9 cellular contexts compared by ENCODE assay signal in genomic region chr2:3282056-3282998, GRCh38.
A peak's percentile ranks its signal among the peaks of the same experiment; 100 is the strongest.
DNase-seq lines count a peak whose midpoint lies in the region; ATAC-seq and TF ChIP-seq lines count a peak whose summit lies in the region.
"Had no signal": no experiment of that assay in that cellular context is flagged by ENCODE, and none has a peak within 500 bp of the region (broad histone marks: within the 10 kb centered on the region; RNA-seq: fewer than 3 reads in every experiment).

No MANE protein-coding gene starts in this region.

- H3K9me3 Mint-ChIP-seq in activated CD4-positive, alpha-beta T cell treated with anti-CD3 and anti-CD28 coated beads for 36 hours (ENCODE audit: low read depth): peaks cover 1% of the 10 kb centered on the region

- ATAC-seq in left cardiac atrium (peak; percentile 95 to 96), HG03460 (IDR thresholded peaks at IDR 0.05; ENCODE audit: unreplicated experiment) (no peak)
- ATAC-seq in activated CD4-positive, alpha-beta T cell treated with anti-CD3 and anti-CD28 coated beads for 36 hours: no peak
- ATAC-seq: Panc1 had no signal

- peaks cover 0 to 3% (median 0%) of the 10 kb centered on the region in 8 donors for H3K9me3 ChIP-seq in spleen

- H3K4me1 ChIP-seq in spleen: peaks cover 0 to 18% (median 0%) of the 10 kb centered on the region in 6 donors

- DNase-seq in NCI-H1105 treated with DMSO at 0.1 percent for 48 hours (lab: John Stamatoyannopoulos, UW): peak; percentile 93
- DNase-seq in SHP77 treated with DMSO at 0.1 percent for 48 hours (lab: John Stamatoyannopoulos, UW): peak; percentile 91
- DNase-seq in left cardiac atrium: peak; percentile 47
- peak; percentile 71 for DNase-seq in spleen
- no peak for DNase-seq in mucosa of gallbladder (ENCODE audit: low spot score)
- no peak for DNase-seq in activated CD4-positive, alpha-beta T cell treated with anti-CD3 and anti-CD28 coated beads for 36 hours
- no peak for DNase-seq in DMS114 treated with DMSO at 0.1 percent for 48 hours (lab: John Stamatoyannopoulos, UW; ENCODE audit: unreplicated experiment)

- no peak overlapping the region for H3K4me3 Mint-ChIP-seq in activated CD4-positive, alpha-beta T cell treated with anti-CD3 and anti-CD28 coated beads for 36 hours

- no peak overlapping the region for H3K27ac ChIP-seq in spleen

- WGBS in spleen, 5 donors: 86 to 93% (median 89%) methylated on average over 26 to 36 of the region's 36 CpGs

- H3K27me3 Mint-ChIP-seq in activated CD4-positive, alpha-beta T cell treated with anti-CD3 and anti-CD28 coated beads for 36 hours: no peaks in the 10 kb centered on the region

- peaks cover 5% of the 10 kb centered on the region for H3K4me1 Mint-ChIP-seq in activated CD4-positive, alpha-beta T cell treated with anti-CD3 and anti-CD28 coated beads for 36 hours

- peaks cover 0 to 37% (median 0%) of the 10 kb centered on the region in 6 donors for H3K36me3 ChIP-seq in spleen

- H3K27ac Mint-ChIP-seq in activated CD4-positive, alpha-beta T cell treated with anti-CD3 and anti-CD28 coated beads for 36 hours: no peak overlapping the region

- no peak overlapping the region for H3K4me3 ChIP-seq in spleen

- TF ChIP-seq POLR2A in spleen (IDR thresholded peaks at IDR 0.05): no peak

- POLR2A ChIA-PET in activated CD4-positive, alpha-beta T cell treated with anti-CD3 and anti-CD28 coated beads for 36 hours (lab: Charles Lee): no interaction called here

- CTCF ChIA-PET in activated CD4-positive, alpha-beta T cell treated with anti-CD3 and anti-CD28 coated beads for 36 hours (lab: Charles Lee): no interaction called here

- H3K27me3 ChIP-seq in spleen (replicated peaks in 1 of 7): no peaks in the 10 kb centered on the region

- H3K36me3 Mint-ChIP-seq in activated CD4-positive, alpha-beta T cell treated with anti-CD3 and anti-CD28 coated beads for 36 hours (ENCODE audit: low read depth): peaks cover 20% of the 10 kb centered on the region

- intact Hi-C loops in left cardiac atrium (cut with DNase I): no loop called here
- intact Hi-C loops in spleen (cut with DNase I; ENCODE audit: low total_unique reads): no loop called here
- intact Hi-C loops in activated CD4-positive, alpha-beta T cell treated with anti-CD3 and anti-CD28 coated beads for 36 hours (cut with DNase I, micrococcal nuclease): no loop called here

- TF ChIP-seq CTCF in spleen (IDR thresholded peaks at IDR 0.05 in 8 of 11, conservative IDR thresholded peaks at IDR 0.05 in 3 of 11): no peak

Comparison
In these comparisons a context has a peak if more than half of its experiments do, and no peak if none do; other contexts are left out.
1. DNase-seq: peak in NCI-H1105 treated with DMSO at 0.1 percent for 48 hours (single experiment), SHP77 treated with DMSO at 0.1 percent for 48 hours (single experiment), left cardiac atrium (single experiment) and spleen (single experiment); none in mucosa of gallbladder (single experiment), activated CD4-positive, alpha-beta T cell treated with anti-CD3 and anti-CD28 coated beads for 36 hours (single experiment) and DMS114 treated with DMSO at 0.1 percent for 48 hours (single experiment).
2. ATAC-seq: peak in left cardiac atrium (2 of 2); none in HG03460 (single experiment) and activated CD4-positive, alpha-beta T cell treated with anti-CD3 and anti-CD28 coated beads for 36 hours (single experiment).